Comparison of ENCODE assay signal across 8 cellular contexts in genomic region chr1:156444407-156445001, GRCh38. TPM values are rescaled to one million over a fixed set of nuclear protein-coding genes. Genes with fewer than 3 reads are reported as not detected.
A peak's percentile ranks its signal among the peaks of the same experiment; 100 is the strongest.
DNase-seq lines count a peak whose midpoint lies in the region; FAIRE-seq and TF ChIP-seq lines count a peak whose summit lies in the region.

No MANE protein-coding gene starts in this region.

- peaks cover 4% of the 10 kb centered on the region for H3K4me1 Mint-ChIP-seq in mesothelial cell of epicardium
- H3K4me1 Mint-ChIP-seq in immature natural killer cell: peaks cover 3 to 9% of the 10 kb centered on the region in 2 donors

- H3K27ac Mint-ChIP-seq in mesothelial cell of epicardium (no peak overlapping the region), immature natural killer cell (no peak overlapping the region)

- H3K9me3 Mint-ChIP-seq in mesothelial cell of epicardium (no peaks in the 10 kb centered on the region), immature natural killer cell (peaks cover 0 to 3% (median 0%) of the 10 kb centered on the region in 6 donors)

- no peak overlapping the region for H3K4me3 Mint-ChIP-seq in mesothelial cell of epicardium
- no peak overlapping the region for H3K4me3 Mint-ChIP-seq in immature natural killer cell

- H3K27me3 ChIP-seq in adipocyte (replicated peaks; ENCODE audit: control insufficient read depth, insufficient read depth, low read length): peaks cover 44% of the 10 kb centered on the region

- H3K27me3 Mint-ChIP-seq in mesothelial cell of epicardium (ENCODE audit: low read depth) (peaks cover 64% of the 10 kb centered on the region), immature natural killer cell (ENCODE audit: low read depth in 3 of 3) (peaks cover 13 to 37% (median 22%) of the 10 kb centered on the region in 3 donors)

- FAIRE-seq in GM19239 (lab: Jason Lieb, UNC): no peak

- TF ChIP-seq CTCF in mesothelial cell of epicardium (IDR thresholded peaks at IDR 0.05; ENCODE audit: unreplicated experiment): peak; percentile 37

- H3K9ac ChIP-seq in adipocyte (ENCODE audit: low read length): no peak overlapping the region

- H3K4me3 ChIP-seq in adipocyte (ENCODE audit: low read length): no peak overlapping the region

- peaks cover 6% of the 10 kb centered on the region for H3K4me1 ChIP-seq in adipocyte (ENCODE audit: control insufficient read depth, insufficient read depth, low read length)

- H3K36me3 Mint-ChIP-seq in mesothelial cell of epicardium (no peaks in the 10 kb centered on the region), immature natural killer cell (no peaks in the 10 kb centered on the region)

- no peaks in the 10 kb centered on the region for H3K36me3 ChIP-seq in adipocyte (ENCODE audit: control insufficient read depth, insufficient read depth, low read length, severe bottlenecking)

- DNase-seq in activated T-cell treated with anti-CD3 and anti-CD28 coated beads for 24 hours (ENCODE audit: low read depth) (peak; percentile 28), activated T-cell treated with anti-CD3 and anti-CD28 coated beads for 4 hours (no peak), NCI-H2227 (lab: John Stamatoyannopoulos, UW; ENCODE audit: unreplicated experiment) (peak; percentile 60), adipocyte (ENCODE audit: low read depth) (peak; percentile 61), mesothelial cell of epicardium (ENCODE audit: low spot score in 2 of 2, unreplicated experiment in 2 of 2) (no peak), immature natural killer cell (no peak), GM19239 (ENCODE audit: insufficient read length, low spot score) (no peak), germinal center (ENCODE audit: low spot score) (no peak)

- H3K9me3 ChIP-seq in adipocyte (ENCODE audit: control insufficient read depth, low read length): no peaks in the 10 kb centered on the region

RNA-seq across cellular contexts. Expression of gene MEF2D, which starts 56.1 kb away (rescaled TPM):
- 37.4 to 40.9 TPM (median 37.8 TPM) in 3 replicates for total RNA-seq in mesothelial cell of epicardium
- polyA plus RNA-seq in immature natural killer cell: 10 to 100 TPM in 1 of 3 donors, 1 to 10 TPM in 2; 5.0 to 22.8 (median 6.0) TPM

Comparison
In these comparisons a context has a peak if more than half of its experiments do, and no peak if none do; other contexts are left out.
1. DNase-seq: peak in activated T-cell treated with anti-CD3 and anti-CD28 coated beads for 24 hours (single experiment), NCI-H2227 (single experiment) and adipocyte (single experiment); none in activated T-cell treated with anti-CD3 and anti-CD28 coated beads for 4 hours (single experiment), mesothelial cell of epicardium (0 of 2), immature natural killer cell (0 of 3), GM19239 (single experiment) and germinal center (single experiment).